ENCODE assay signal across 20 cellular contexts in the genomic region with DNA sequence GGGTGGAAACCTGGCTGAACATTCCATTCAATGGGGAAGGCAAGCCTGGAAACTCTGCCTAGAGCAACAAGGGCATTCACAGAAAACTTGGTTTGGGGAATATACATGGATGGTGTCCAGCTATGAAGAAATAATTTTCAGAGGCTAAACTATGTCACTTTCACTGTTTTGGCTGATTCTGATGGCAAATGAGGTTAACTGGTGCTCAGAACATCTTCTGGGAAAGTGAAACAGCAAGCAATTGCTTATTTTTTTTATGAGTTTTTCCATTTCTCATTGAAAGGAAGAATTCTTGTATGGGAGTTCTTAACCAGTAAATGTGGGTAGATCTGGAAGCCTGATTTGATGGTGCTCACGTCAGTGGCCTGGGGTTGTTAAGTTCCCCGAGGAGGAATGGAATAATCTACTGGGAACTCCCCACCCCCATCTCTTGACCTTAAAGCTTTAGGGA.
DNase-seq lines count a peak whose midpoint lies in the region; ATAC-seq and TF ChIP-seq lines count a peak whose summit lies in the region.
"Had no signal": no experiment of that assay in that cellular context is flagged by ENCODE, and none has a peak within 500 bp of the region (broad histone marks: within the 10 kb centered on the region; RNA-seq: fewer than 3 reads in every experiment).

No MANE protein-coding gene starts in this region.

- no peak overlapping the region for H2BK12ac ChIP-seq in H9 (ENCODE audit: insufficient read length, low read depth, low read length)

- H3K4me2 ChIP-seq in H9 (ENCODE audit: insufficient read depth, insufficient read length, low read length): no peak overlapping the region

- no peak overlapping the region for H3K4ac ChIP-seq in H9 (ENCODE audit: low read depth, low read length)

- no peak overlapping the region for H3K14ac ChIP-seq in H9 (ENCODE audit: insufficient read depth, low read length)

- intact Hi-C loops in gastrocnemius medialis (cut with DNase I; ENCODE audit: low total_unique reads): no loop called here
- intact Hi-C loops in adrenal gland (cut with DNase I): no loop called here

- H2AK5ac ChIP-seq in H9 (ENCODE audit: insufficient read length, low read length): no peak overlapping the region

- H2BK20ac ChIP-seq in H9 (ENCODE audit: low read depth, low read length, poor library complexity, severe bottlenecking): no peak overlapping the region

- H2BK120ac ChIP-seq in H9 (ENCODE audit: low read depth, low read length, poor library complexity, severe bottlenecking): no peak overlapping the region

- H2BK5ac ChIP-seq in H9 (ENCODE audit: insufficient read length, low read length): no peak overlapping the region

- H3K9me3 Mint-ChIP-seq in H9 (no peaks in the 10 kb centered on the region), nephron progenitor cell (no peaks in the 10 kb centered on the region)

- H2BK15ac ChIP-seq in H9 (ENCODE audit: low read depth, low read length): no peak overlapping the region

- H2AFZ ChIP-seq in H9 (ENCODE audit: low read length): no peak overlapping the region

- TF ChIP-seq CTCF in AG10803 (conservative IDR thresholded peaks at IDR 0.05; ENCODE audit: low read length): no peak
- TF ChIP-seq CTCF in gastroesophageal sphincter (IDR thresholded peaks at IDR 0.05): no peak
- TF ChIP-seq CTCF in gastrocnemius medialis (IDR thresholded peaks at IDR 0.05 in 4 of 5, conservative IDR thresholded peaks at IDR 0.05 in 1 of 5): no peak
- TF ChIP-seq CTCF in adrenal gland (IDR thresholded peaks at IDR 0.05): no peak
- no peak for TF ChIP-seq CTCF in H9 (conservative IDR thresholded peaks at IDR 0.05)
- no peak for TF ChIP-seq CTCF in nephron progenitor cell (IDR thresholded peaks at IDR 0.05)

- no peaks in the 10 kb centered on the region for H3K27me3 ChIP-seq in gastroesophageal sphincter
- H3K27me3 ChIP-seq in gastrocnemius medialis: no peaks in the 10 kb centered on the region
- no peaks in the 10 kb centered on the region for H3K27me3 ChIP-seq in adrenal gland
- H3K27me3 ChIP-seq in H9 (ENCODE audit: insufficient read depth, low read length): no peaks in the 10 kb centered on the region
- H3K27me3 ChIP-seq: SJSA1 had no signal

- WGBS in gastroesophageal sphincter (ENCODE audit: low coverage in 1 of 2), 2 donors: 0 to 11% methylated on average over 2 of the region's 2 CpGs
- 45 to 57% (median 52%) methylated on average over 2 of the region's 2 CpGs for WGBS in adrenal gland, 4 donors
- WGBS in H9 (ENCODE audit: extremely low coverage, insufficient read length, low lambda C conversion rate): no CpG with 5 or more reads among the region's 2 CpGs

- H3K27ac ChIP-seq in gastroesophageal sphincter: peak overlapping the region; percentile 29 to 62 (median 53)
- H3K27ac ChIP-seq in gastrocnemius medialis: peak overlapping the region; percentile 9 to 67 (median 28)
- H3K27ac ChIP-seq in adrenal gland: peak overlapping the region in 2 of 5 donors; percentile 8 to 32
- H3K27ac ChIP-seq in H9 (ENCODE audit: insufficient read length, low read depth, low read length): no peak overlapping the region
- H3K27ac ChIP-seq: C4-2B, SJSA1 had no signal

- H3K9me3 ChIP-seq in gastroesophageal sphincter (no peaks in the 10 kb centered on the region), gastrocnemius medialis (no peaks in the 10 kb centered on the region), adrenal gland (replicated peaks in 1 of 3) (no peaks in the 10 kb centered on the region), H9 (ENCODE audit: control insufficient read depth, low read depth, low read length) (no peaks in the 10 kb centered on the region)
- H3K9me3 ChIP-seq: SJSA1 had no signal

- no peaks in the 10 kb centered on the region for H3K27me3 Mint-ChIP-seq in H9 (ENCODE audit: low read depth)
- H3K27me3 Mint-ChIP-seq in nephron progenitor cell (ENCODE audit: low read depth, poor library complexity): no peaks in the 10 kb centered on the region

- no peaks in the 10 kb centered on the region for H3K23me2 ChIP-seq in H9 (ENCODE audit: insufficient read length, low read depth, low read length, poor library complexity, severe bottlenecking)

- H3K27ac Mint-ChIP-seq in H9 (no peak overlapping the region), nephron progenitor cell (no peak overlapping the region)

- no peak overlapping the region for H3K18ac ChIP-seq in H9 (ENCODE audit: insufficient read length, low read depth, low read length)

- H3T11ph ChIP-seq in H9 (ENCODE audit: low read length): no peak overlapping the region

- no peaks in the 10 kb centered on the region for H3K79me1 ChIP-seq in H9 (ENCODE audit: insufficient read depth, low read depth, low read length, poor library complexity, severe bottlenecking)

- no peaks in the 10 kb centered on the region for H3K79me2 ChIP-seq in H9 (ENCODE audit: insufficient read depth, low read length)

- TF ChIP-seq POLR2A in gastroesophageal sphincter (IDR thresholded peaks at IDR 0.05) (no peak), gastrocnemius medialis (IDR thresholded peaks at IDR 0.05) (no peak), adrenal gland (IDR thresholded peaks at IDR 0.05) (no peak)

- H3K4me1 Mint-ChIP-seq in H9 (peaks cover 3 to 4% of the 10 kb centered on the region in 2 experiments; a peak in 3 of 4 replicates), nephron progenitor cell (no peaks in the 10 kb centered on the region)

- no peaks in the 10 kb centered on the region for H3K36me3 ChIP-seq in gastroesophageal sphincter
- H3K36me3 ChIP-seq in gastrocnemius medialis: no peaks in the 10 kb centered on the region
- H3K36me3 ChIP-seq in adrenal gland (replicated peaks in 1 of 2): no peaks in the 10 kb centered on the region
- H3K36me3 ChIP-seq: SJSA1 had no signal

- no peaks in the 10 kb centered on the region for H4K20me1 ChIP-seq in H9 (ENCODE audit: control insufficient read depth, insufficient read depth, insufficient read length)

- H3K23ac ChIP-seq in H9 (ENCODE audit: insufficient read length, low read depth, low read length): no peak overlapping the region

- DNase-seq in AG10803 (ENCODE audit: low read depth) (peak; percentile 57), SK-MEL-5 (ENCODE audit: low read depth, low spot score) (peak; percentile 33), gastrocnemius medialis (no peak), adrenal gland (no peak), H9 (no peak), NCI-H524 (lab: John Stamatoyannopoulos, UW) (no peak), nephron progenitor cell (no peak)
- DNase-seq: activated CD8-positive, alpha-beta memory T cell treated with anti-CD3 and anti-CD28 coated beads for 24 hours; activated naive CD4-positive, alpha-beta T cell treated with anti-CD3 and anti-CD28 coated beads, Interleukin-2, amount 50 U/mL, for 16 hours; DMS79; H7; hippocampal formation; KBM-7; NCI-H1092 treated with DMSO at 0.1 percent for 48 hours; NCI-H226; stimulated activated naive CD4-positive, alpha-beta T cell treated with Interleukin-2 at 50 U/mL for 16 hours had no signal

- no peak overlapping the region for H3K4me3 ChIP-seq in AG10803 (ENCODE audit: low read length)
- no peak overlapping the region for H3K4me3 ChIP-seq in gastroesophageal sphincter
- no peak overlapping the region for H3K4me3 ChIP-seq in gastrocnemius medialis
- H3K4me3 ChIP-seq in adrenal gland: no peak overlapping the region
- H3K4me3 ChIP-seq: SJSA1 had no signal

- ATAC-seq in gastroesophageal sphincter: peak; percentile 68
- peak; percentile 66 to 92 for ATAC-seq in gastrocnemius medialis
- ATAC-seq: left lobe of liver had no signal

- H3K9ac ChIP-seq in H9 (ENCODE audit: extremely low read depth, insufficient read length, low read length): no peak overlapping the region

- in situ Hi-C loops in SK-MEL-5 (cut with HindIII; ENCODE audit: low pct_unique_long_range_greater_than_20kb, low sequenced_read_pairs) (no loop called here), gastrocnemius medialis (cut with MboI; ENCODE audit: low sequenced_read_pairs in 4 of 4) (no loop called here)

- peaks cover 0 to 8% (median 0%) of the 10 kb centered on the region in 3 donors for H3K4me1 ChIP-seq in gastroesophageal sphincter
- peaks cover 0 to 5% of the 10 kb centered on the region in 2 donors for H3K4me1 ChIP-seq in gastrocnemius medialis
- no peaks in the 10 kb centered on the region for H3K4me1 ChIP-seq in adrenal gland (replicated peaks in 1 of 2)
- no peaks in the 10 kb centered on the region for H3K4me1 ChIP-seq in H9 (ENCODE audit: insufficient read depth, low read length)
- H3K4me1 ChIP-seq: SJSA1 had no signal

- no peak overlapping the region for H3K4me3 Mint-ChIP-seq in H9
- H3K4me3 Mint-ChIP-seq in nephron progenitor cell: no peak overlapping the region

- no peak overlapping the region for H4K5ac ChIP-seq in H9 (ENCODE audit: insufficient read length, low read depth, low read length)

- no peak overlapping the region for H3K56ac ChIP-seq in H9 (ENCODE audit: insufficient read length, low read depth, low read length)

- H4K91ac ChIP-seq in H9 (ENCODE audit: insufficient read length, low read depth, low read length): no peak overlapping the region

- H4K8ac ChIP-seq in H9 (replicated peaks; ENCODE audit: insufficient read length, low read depth, low read length): no peak overlapping the region

- H3K36me3 Mint-ChIP-seq in H9 (ENCODE audit: insufficient read depth in 1 of 3, low read depth in 3 of 3) (no peaks in the 10 kb centered on the region), nephron progenitor cell (ENCODE audit: low read depth) (no peaks in the 10 kb centered on the region)

- no peak for TF ChIP-seq EP300 in gastroesophageal sphincter (IDR thresholded peaks at IDR 0.05)

Comparison
In these comparisons a context has a peak if more than half of its experiments do, and no peak if none do; other contexts are left out.
1. DNase-seq: peak in AG10803 (single experiment) and SK-MEL-5 (single experiment); none in gastrocnemius medialis (0 of 2), adrenal gland (0 of 7), H9 (single experiment), NCI-H524 (0 of 2) and nephron progenitor cell (single experiment).